Comparison of ENCODE assay signal across 27 cellular contexts in the genomic region with DNA sequence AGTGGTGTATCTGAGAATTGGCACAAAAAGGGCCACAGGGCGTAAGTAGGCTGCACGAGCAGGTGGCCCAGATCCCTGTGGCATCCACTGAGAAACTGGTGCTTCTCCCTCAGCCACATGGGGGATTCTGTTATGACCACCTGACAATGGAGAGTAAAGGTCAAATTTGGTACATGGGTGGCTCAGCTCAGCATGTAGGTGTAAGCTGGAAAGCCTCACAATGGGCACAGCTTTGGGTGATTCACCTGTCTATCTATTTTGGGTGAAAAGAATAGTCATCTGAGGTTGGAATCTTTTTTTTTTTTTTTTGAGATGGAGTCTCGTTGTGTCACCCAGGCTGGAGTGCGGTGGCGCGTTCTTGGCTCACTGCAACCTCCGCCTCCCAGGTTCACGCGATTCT.
A peak's percentile ranks its signal among the peaks of the same experiment; 100 is the strongest.
DNase-seq lines count a peak whose midpoint lies in the region; ATAC-seq lines count a peak whose summit lies in the region.
"Had no signal": no experiment of that assay in that cellular context is flagged by ENCODE, and none has a peak within 500 bp of the region (broad histone marks: within the 10 kb centered on the region; RNA-seq: fewer than 3 reads in every experiment).

No MANE protein-coding gene starts in this region.

- H3K27me3 Mint-ChIP-seq in activated naive CD8-positive, alpha-beta T cell treated with anti-CD3 and anti-CD28 coated beads, Interleukin-2, amount 50 U/mL, for 24 hours = no peaks in the 10 kb centered on the region
- H3K27me3 Mint-ChIP-seq in activated naive CD8-positive, alpha-beta T cell treated with anti-CD3 and anti-CD28 coated beads for 36 hours = peaks cover 5% of the 10 kb centered on the region
- H3K27me3 Mint-ChIP-seq in stimulated activated naive CD8-positive, alpha-beta T cell treated with anti-CD3 and anti-CD28 coated beads, Interleukin-15, amount 100 ng/mL, for 72 hours = no peaks in the 10 kb centered on the region
- H3K27me3 Mint-ChIP-seq: B cell; CD4-positive, alpha-beta T cell; CD4-positive, CD25-positive, alpha-beta regulatory T cell had no signal

- H3K9me3 Mint-ChIP-seq in activated naive CD8-positive, alpha-beta T cell treated with anti-CD3 and anti-CD28 coated beads, Interleukin-2, amount 50 U/mL, for 24 hours = no peaks in the 10 kb centered on the region
- H3K9me3 Mint-ChIP-seq in activated naive CD8-positive, alpha-beta T cell treated with anti-CD3 and anti-CD28 coated beads for 36 hours = no peaks in the 10 kb centered on the region
- H3K9me3 Mint-ChIP-seq in stimulated activated naive CD8-positive, alpha-beta T cell treated with anti-CD3 and anti-CD28 coated beads, Interleukin-15, amount 100 ng/mL, for 72 hours = no peaks in the 10 kb centered on the region
- H3K9me3 Mint-ChIP-seq: CD4-positive, alpha-beta memory T cell; CD4-positive, alpha-beta T cell; CD4-positive, CD25-positive, alpha-beta regulatory T cell; CD8-positive, alpha-beta memory T cell; CD8-positive, alpha-beta T cell had no signal

- H3K36me3 Mint-ChIP-seq in activated naive CD8-positive, alpha-beta T cell treated with anti-CD3 and anti-CD28 coated beads, Interleukin-2, amount 50 U/mL, for 24 hours (ENCODE audit: low read depth) = no peaks in the 10 kb centered on the region
- no peaks in the 10 kb centered on the region for H3K36me3 Mint-ChIP-seq in activated naive CD8-positive, alpha-beta T cell treated with anti-CD3 and anti-CD28 coated beads for 36 hours
- H3K36me3 Mint-ChIP-seq: CD14-positive monocyte; CD4-positive, alpha-beta memory T cell; CD4-positive, CD25-positive, alpha-beta regulatory T cell; CD8-positive, alpha-beta T cell had no signal

- ATAC-seq in activated naive CD8-positive, alpha-beta T cell treated with anti-CD3 and anti-CD28 coated beads, Interleukin-2, amount 50 U/mL, for 24 hours = peak; percentile 50
- ATAC-seq in stimulated activated naive CD8-positive, alpha-beta T cell treated with anti-CD3 and anti-CD28 coated beads, Interleukin-15, Interleukin-2, amounts not matched to agents 100 U/mL and 50 U/mL, for 24 hours = peak; percentile 50
- ATAC-seq in stimulated activated naive CD8-positive, alpha-beta T cell treated with anti-CD3 and anti-CD28 coated beads, Interleukin-15, amount 100 ng/mL, for 72 hours = no peak
- ATAC-seq: A549; CD8-positive, alpha-beta T cell had no signal

- H3K4me1 Mint-ChIP-seq in activated naive CD8-positive, alpha-beta T cell treated with anti-CD3 and anti-CD28 coated beads, Interleukin-2, amount 50 U/mL, for 24 hours = peaks cover 15% of the 10 kb centered on the region
- peaks cover 6% of the 10 kb centered on the region for H3K4me1 Mint-ChIP-seq in activated naive CD8-positive, alpha-beta T cell treated with anti-CD3 and anti-CD28 coated beads for 36 hours
- peaks cover 15% of the 10 kb centered on the region for H3K4me1 Mint-ChIP-seq in stimulated activated naive CD8-positive, alpha-beta T cell treated with anti-CD3 and anti-CD28 coated beads, Interleukin-15, amount 100 ng/mL, for 72 hours

- H3K4me3 Mint-ChIP-seq in activated naive CD8-positive, alpha-beta T cell treated with anti-CD3 and anti-CD28 coated beads, Interleukin-2, amount 50 U/mL, for 24 hours = no peak overlapping the region
- H3K4me3 Mint-ChIP-seq in activated naive CD8-positive, alpha-beta T cell treated with anti-CD3 and anti-CD28 coated beads for 36 hours = no peak overlapping the region
- H3K4me3 Mint-ChIP-seq in stimulated activated naive CD8-positive, alpha-beta T cell treated with anti-CD3 and anti-CD28 coated beads, Interleukin-15, amount 100 ng/mL, for 72 hours = no peak overlapping the region
- H3K4me3 Mint-ChIP-seq: B cell; CD14-positive monocyte; CD4-positive, alpha-beta memory T cell; CD4-positive, alpha-beta T cell; CD4-positive, CD25-positive, alpha-beta regulatory T cell; CD8-positive, alpha-beta memory T cell; CD8-positive, alpha-beta T cell had no signal

- DNase-seq in activated naive CD8-positive, alpha-beta T cell treated with anti-CD3 and anti-CD28 coated beads, Interleukin-2, amount 50 U/mL, for 24 hours = no peak
- no peak for DNase-seq in activated naive CD8-positive, alpha-beta T cell treated with anti-CD3 and anti-CD28 coated beads for 36 hours
- no peak for DNase-seq in stimulated activated naive CD8-positive, alpha-beta T cell treated with anti-CD3 and anti-CD28 coated beads, Interleukin-15, Interleukin-2, amounts not matched to agents 100 U/mL and 50 U/mL, for 24 hours
- DNase-seq in stimulated activated naive CD8-positive, alpha-beta T cell treated with anti-CD3 and anti-CD28 coated beads, Interleukin-15, amount 100 ng/mL, for 72 hours = no peak
- DNase-seq: 8988T; ACHN; AML-193; BE2C; C1 segment of cervical spinal cord; Caco-2; Calu3; CD4-positive, alpha-beta memory T cell; CD4-positive, alpha-beta T cell; CD4-positive, CD25-positive, alpha-beta regulatory T cell; CD8-positive, alpha-beta memory T cell; CD8-positive, alpha-beta T cell; COR-L47; DMS 273 treated with DMSO at 0.1 percent for 48 hours; DMS153; DMS53; DMS79; DMS79 treated with DMSO at 0.1 percent for 48 hours; DND-41; EL had no signal

- no peak overlapping the region for H3K27ac Mint-ChIP-seq in activated naive CD8-positive, alpha-beta T cell treated with anti-CD3 and anti-CD28 coated beads, Interleukin-2, amount 50 U/mL, for 24 hours
- H3K27ac Mint-ChIP-seq in activated naive CD8-positive, alpha-beta T cell treated with anti-CD3 and anti-CD28 coated beads for 36 hours = no peak overlapping the region
- no peak overlapping the region for H3K27ac Mint-ChIP-seq in stimulated activated naive CD8-positive, alpha-beta T cell treated with anti-CD3 and anti-CD28 coated beads, Interleukin-15, amount 100 ng/mL, for 72 hours
- H3K27ac Mint-ChIP-seq: B cell; CD14-positive monocyte; CD4-positive, alpha-beta memory T cell; CD4-positive, alpha-beta T cell; CD4-positive, CD25-positive, alpha-beta regulatory T cell; CD8-positive, alpha-beta T cell had no signal
